Comparison of ENCODE assay signal across 26 cellular contexts in the genomic region with DNA sequence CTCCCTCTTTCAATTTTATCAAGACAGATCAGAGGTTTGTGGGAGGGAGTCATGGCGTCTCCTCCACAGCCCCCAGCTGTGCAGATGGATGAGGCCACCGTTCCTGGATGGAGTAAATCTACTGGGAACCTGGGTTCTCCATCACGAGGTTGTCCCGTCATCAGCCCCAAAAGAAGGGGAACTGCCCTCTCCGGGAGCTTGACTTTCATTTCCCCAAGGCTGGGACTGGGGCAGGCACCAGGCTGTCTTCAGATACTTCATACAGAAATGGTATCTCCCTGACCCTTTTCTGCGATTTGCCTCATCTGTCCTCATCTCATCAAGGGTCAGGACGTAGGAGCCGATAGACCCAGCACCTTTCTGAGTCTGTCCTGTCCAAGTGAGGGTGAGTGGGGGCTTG. TPM values are rescaled to one million over a fixed set of nuclear protein-coding genes. Genes with fewer than 3 reads are reported as not detected.
DNase-seq lines count a peak whose midpoint lies in the region; ATAC-seq and TF ChIP-seq lines count a peak whose summit lies in the region.
"Had no signal": no experiment of that assay in that cellular context is flagged by ENCODE, and none has a peak within 500 bp of the region (broad histone marks: within the 10 kb centered on the region; RNA-seq: fewer than 3 reads in every experiment).

No MANE protein-coding gene starts in this region.

- no peak for TF ChIP-seq EP300 in suprapubic skin (IDR thresholded peaks at IDR 0.05)

- H3K4me3 ChIP-seq in lung (no peak overlapping the region), suprapubic skin (no peak overlapping the region)
- H3K4me3 ChIP-seq: body of pancreas, uterus had no signal

- no peaks in the 10 kb centered on the region for H3K36me3 ChIP-seq in lung (ENCODE audit: control insufficient read depth in 2 of 2, insufficient read depth in 2 of 2, low read length in 2 of 2)
- H3K36me3 ChIP-seq in suprapubic skin: no peaks in the 10 kb centered on the region
- H3K36me3 ChIP-seq: uterus had no signal

- no peak overlapping the region for H3K4me3 Mint-ChIP-seq in osteocyte (ENCODE audit: unreplicated experiment)
- H3K4me3 Mint-ChIP-seq: activated naive CD8-positive, alpha-beta T cell treated with anti-CD3 and anti-CD28 coated beads, Interleukin-2, amount 10 ng/mL, durations not matched to agents 7 days and 5 days; activated T-helper 17 cell treated with anti-CD3 and anti-CD28 coated beads, Interleukin-2, amount 50 U/mL, for 72 hours; endodermal cell; nephron progenitor cell had no signal

- DNase-seq in SIG-M5 treated with dmso at 0.1 percent for 504 hours (lab: John Stamatoyannopoulos, UW; ENCODE audit: unreplicated experiment): peak; percentile 17
- DNase-seq in SIG-M5 (lab: John Stamatoyannopoulos, UW): no peak
- peak; percentile 28 for DNase-seq in globus pallidus (ENCODE audit: low spot score)
- DNase-seq in lung (ENCODE audit: low spot score): peak; percentile 34
- DNase-seq in suprapubic skin (ENCODE audit: low spot score in 2 of 2): peak; percentile 56 to 75
- no peak for DNase-seq in osteocyte (ENCODE audit: extremely low spot score, unreplicated experiment)
- DNase-seq in GM19238 (ENCODE audit: insufficient read length, low spot score): no peak
- DNase-seq in activated CD4-positive, CD25-positive, alpha-beta regulatory T cell treated with anti-CD3 and anti-CD28 coated beads, Interleukin-2, amount 50 U/mL, for 72 hours: no peak
- DNase-seq: activated CD4-positive, alpha-beta T cell treated with anti-CD3 and anti-CD28 coated beads for 48 hours; activated naive CD8-positive, alpha-beta T cell treated with anti-CD3 and anti-CD28 coated beads, Interleukin-2, amount 10 ng/mL, durations not matched to agents 7 days and 5 days; DMS79 treated with DMSO at 0.1 percent for 48 hours; H7; KG1; NCI-H1048; NCI-H2081 treated with DMSO at 0.1 percent for 48 hours; nephron progenitor cell; stimulated activated CD4-positive, alpha-beta T cell treated with anti-CD3 and anti-CD28 coated beads, Interleukin-12 subunit alpha, Interleukin-12 subunit beta, amount 100 ng/mL, for 4 hours; uterus had no signal

- TF ChIP-seq POLR2A in suprapubic skin (IDR thresholded peaks at IDR 0.05): no peak

- no peaks in the 10 kb centered on the region for H3K36me3 Mint-ChIP-seq in osteocyte (ENCODE audit: unreplicated experiment)
- H3K36me3 Mint-ChIP-seq: activated naive CD8-positive, alpha-beta T cell treated with anti-CD3 and anti-CD28 coated beads, Interleukin-2, amount 10 ng/mL, durations not matched to agents 7 days and 5 days had no signal

- H3K9me3 Mint-ChIP-seq in osteocyte (ENCODE audit: unreplicated experiment): no peaks in the 10 kb centered on the region
- H3K9me3 Mint-ChIP-seq: activated naive CD8-positive, alpha-beta T cell treated with anti-CD3 and anti-CD28 coated beads, Interleukin-2, amount 10 ng/mL, durations not matched to agents 7 days and 5 days; activated T-helper 17 cell treated with anti-CD3 and anti-CD28 coated beads, Interleukin-2, amount 50 U/mL, for 72 hours; endodermal cell; nephron progenitor cell had no signal

- H3K4me1 ChIP-seq in lung (ENCODE audit: control insufficient read depth in 2 of 2, insufficient read depth in 2 of 2, low read length in 2 of 2) (no peaks in the 10 kb centered on the region), suprapubic skin (no peaks in the 10 kb centered on the region)
- H3K4me1 ChIP-seq: body of pancreas, uterus had no signal

- peaks cover 10% of the 10 kb centered on the region for H3K27me3 Mint-ChIP-seq in osteocyte (ENCODE audit: unreplicated experiment)

- 52 to 63% methylated on average over 8 of the region's 8 CpGs for WGBS in lung, 2 donors
- WGBS in suprapubic skin: 86% methylated on average over 8 of the region's 8 CpGs

- no peak for TF ChIP-seq CTCF in lung (IDR thresholded peaks at IDR 0.05; ENCODE audit: control extremely low read depth, extremely low read depth)
- no peak for TF ChIP-seq CTCF in suprapubic skin (IDR thresholded peaks at IDR 0.05)
- TF ChIP-seq CTCF in osteocyte (IDR thresholded peaks at IDR 0.05): no peak

- H3K27ac ChIP-seq in lung (ENCODE audit: low read depth in 1 of 2, low read length in 1 of 2) (peak overlapping the region in 1 of 2 donors; percentile 72), suprapubic skin (no peak overlapping the region)
- H3K27ac ChIP-seq: 22Rv1, uterus had no signal

- ATAC-seq in lung (ENCODE audit: insufficient read depth, low FRiP score): no peak
- ATAC-seq: activated T-helper 17 cell treated with anti-CD3 and anti-CD28 coated beads, Interleukin-2, amount 50 U/mL, for 72 hours; body of pancreas had no signal

- no peaks in the 10 kb centered on the region for H3K27me3 ChIP-seq in lung (ENCODE audit: control insufficient read depth, insufficient read depth)
- H3K27me3 ChIP-seq in suprapubic skin: peaks cover 22% of the 10 kb centered on the region
- H3K27me3 ChIP-seq: body of pancreas, uterus had no signal

- H3K27ac Mint-ChIP-seq in osteocyte (ENCODE audit: unreplicated experiment): no peak overlapping the region
- H3K27ac Mint-ChIP-seq: activated naive CD8-positive, alpha-beta T cell treated with anti-CD3 and anti-CD28 coated beads, Interleukin-2, amount 10 ng/mL, durations not matched to agents 7 days and 5 days; activated T-helper 17 cell treated with anti-CD3 and anti-CD28 coated beads, Interleukin-2, amount 50 U/mL, for 72 hours; endodermal cell; nephron progenitor cell had no signal

- H3K4me1 Mint-ChIP-seq in osteocyte (ENCODE audit: unreplicated experiment): peaks cover 2% of the 10 kb centered on the region
- H3K4me1 Mint-ChIP-seq: activated naive CD8-positive, alpha-beta T cell treated with anti-CD3 and anti-CD28 coated beads, Interleukin-2, amount 10 ng/mL, durations not matched to agents 7 days and 5 days; endodermal cell; nephron progenitor cell had no signal

- H3K9me3 ChIP-seq in lung (ENCODE audit: control insufficient read depth in 2 of 2, insufficient read depth in 1 of 2, low read length in 1 of 2): no peaks in the 10 kb centered on the region
- H3K9me3 ChIP-seq in suprapubic skin: no peaks in the 10 kb centered on the region
- H3K9me3 ChIP-seq: body of pancreas, uterus had no signal

RNA-seq across cellular contexts. Expression of a gene that starts 9.8 kb away (rescaled TPM):
- total RNA-seq in lung (10 to 100 TPM in 1 of 2 donors, 1 to 10 TPM in 1; 9.1 to 44.7 TPM), suprapubic skin (under 1 TPM in 3 of 4 donors, not detected in 1; 0.38 to 0.80 (median 0.64) TPM), osteocyte (not detected in 2 replicates)
- 100 to 1,000 TPM in 1 of 2 donors, 10 to 100 TPM in 1; 11.0 to 202 TPM for polyA plus RNA-seq in lung
- total RNA-seq: activated T-helper 17 cell treated with anti-CD3 and anti-CD28 coated beads, Interleukin-2, amount 50 U/mL, for 72 hours; endodermal cell; fibroblast of lung; H7; HT-29; NCI-H460; pulmonary artery endothelial cell had no signal
- polyA plus RNA-seq: fibroblast of lung had no signal

RNA-seq across cellular contexts. Expression of a gene that starts 14.0 kb away (rescaled TPM):
- total RNA-seq in lung (1 to 10 TPM; 2.2 to 5.8 TPM), suprapubic skin (1 to 10 TPM in 2 of 4 donors, under 1 TPM in 2; 0.68 to 3.4 (median 2.0) TPM), osteocyte (not detected in 2 replicates)
- 1 to 10 TPM; 3.2 to 3.8 TPM for polyA plus RNA-seq in lung
- total RNA-seq: activated T-helper 17 cell treated with anti-CD3 and anti-CD28 coated beads, Interleukin-2, amount 50 U/mL, for 72 hours; endodermal cell; fibroblast of lung; H7; HT-29; NCI-H460; pulmonary artery endothelial cell had no signal
- polyA plus RNA-seq: fibroblast of lung had no signal

RNA-seq across cellular contexts. Expression of a gene that starts 28.5 kb away (rescaled TPM):
- total RNA-seq in lung (10 to 100 TPM in 1 of 2 donors, 1 to 10 TPM in 1; 5.3 to 25.0 TPM), suprapubic skin (under 1 TPM in 1 of 4 donors, not detected in 3; 0.51 TPM), osteocyte (not detected in 2 replicates)
- polyA plus RNA-seq in lung: 10 to 100 TPM in 1 of 2 donors, 1 to 10 TPM in 1; 7.9 to 91.7 TPM
- total RNA-seq: body of pancreas, endodermal cell, fibroblast of lung, H7, HT-29, NCI-H460, pulmonary artery endothelial cell had no signal
- polyA plus RNA-seq: fibroblast of lung had no signal

RNA-seq across cellular contexts. Expression of a gene that starts 41.9 kb away (rescaled TPM):
- 10 to 100 TPM in 1 of 2 donors, 1 to 10 TPM in 1; 5.9 to 41.2 TPM for total RNA-seq in lung
- polyA plus RNA-seq in lung: 100 to 1,000 TPM in 1 of 2 donors, 10 to 100 TPM in 1; 11.2 to 262 TPM
- not detected for total RNA-seq in suprapubic skin
- total RNA-seq in osteocyte: not detected in 2 replicates
- total RNA-seq: activated naive CD8-positive, alpha-beta T cell treated with anti-CD3 and anti-CD28 coated beads, Interleukin-2, amount 10 ng/mL, durations not matched to agents 7 days and 5 days; activated T-helper 17 cell treated with anti-CD3 and anti-CD28 coated beads, Interleukin-2, amount 50 U/mL, for 72 hours; endodermal cell; fibroblast of lung; H7; HT-29; NCI-H460; pulmonary artery endothelial cell had no signal
- polyA plus RNA-seq: fibroblast of lung had no signal

RNA-seq across cellular contexts. Expression of a gene that starts 48.3 kb away (rescaled TPM):
- total RNA-seq in lung (10 to 100 TPM; 23.0 to 88.0 TPM), suprapubic skin (1 to 10 TPM in 3 of 4 donors, under 1 TPM in 1; 0.34 to 5.7 (median 2.9) TPM), osteocyte (not detected in 2 replicates)
- polyA plus RNA-seq in lung: 100 to 1,000 TPM in 1 of 2 donors, 10 to 100 TPM in 1; 26.4 to 282 TPM
- total RNA-seq: endodermal cell, fibroblast of lung, H7, HT-29, NCI-H460, pulmonary artery endothelial cell had no signal
- polyA plus RNA-seq: fibroblast of lung had no signal

Comparison
In these comparisons a context has a peak if more than half of its experiments do, and no peak if none do; other contexts are left out.
1. DNase-seq: peak in SIG-M5 treated with dmso at 0.1 percent for 504 hours (single experiment), globus pallidus (single experiment), lung (single experiment) and suprapubic skin (2 of 2); none in SIG-M5 (single experiment), osteocyte (single experiment), GM19238 (single experiment) and activated CD4-positive, CD25-positive, alpha-beta regulatory T cell treated with anti-CD3 and anti-CD28 coated beads, Interleukin-2, amount 50 U/mL, for 72 hours (single experiment).
2. RNA of a gene that starts 9.8 kb away (total RNA-seq): 9.1 to 44.7 TPM in lung; 0.38 to 0.80 TPM in suprapubic skin and not detected in osteocyte; every median in the first group is over 4 times any median in the second.